ENCODE assay signal across 9 cellular contexts in the genomic region with DNA sequence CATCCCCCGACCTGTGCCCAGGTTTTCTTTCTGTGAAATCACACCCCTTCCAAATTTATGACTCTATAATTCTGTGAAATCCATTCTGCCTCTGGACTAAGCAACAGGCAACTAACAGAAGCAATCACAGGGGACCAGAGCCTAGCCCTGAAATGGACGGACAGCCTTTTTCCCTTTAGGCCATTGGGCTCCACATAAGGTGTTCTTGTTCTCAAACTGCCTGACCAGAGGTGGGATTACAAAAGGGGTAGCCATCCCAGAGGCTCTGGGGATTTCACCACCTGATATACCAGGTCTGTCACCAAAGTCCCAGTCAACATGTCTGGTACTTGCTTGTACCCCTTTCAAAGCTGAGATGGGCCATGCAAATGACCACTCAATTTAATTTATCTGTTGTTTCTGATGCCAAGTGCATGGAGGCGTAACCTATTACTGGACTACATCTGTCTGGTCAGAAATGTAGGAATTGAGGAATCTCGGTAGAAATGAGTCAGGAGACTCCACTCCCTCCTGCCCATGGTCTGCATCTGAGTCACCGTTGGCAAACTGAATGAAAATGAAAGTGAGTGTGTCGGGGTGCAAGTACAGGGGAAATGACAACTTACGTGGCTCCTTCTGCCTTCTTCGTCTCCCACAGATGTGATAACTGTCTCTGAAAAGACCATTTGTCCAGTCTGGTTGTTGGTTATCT. TPM values are rescaled to one million over a fixed set of nuclear protein-coding genes. Genes with fewer than 3 reads are reported as not detected.
DNase-seq lines count a peak whose midpoint lies in the region; ATAC-seq and TF ChIP-seq lines count a peak whose summit lies in the region.
"Had no signal": no experiment of that assay in that cellular context is flagged by ENCODE, and none has a peak within 500 bp of the region (broad histone marks: within the 10 kb centered on the region; RNA-seq: fewer than 3 reads in every experiment).

No MANE protein-coding gene starts in this region.

- peak overlapping the region; percentile 80 for H2AFZ ChIP-seq in osteoblast (ENCODE audit: low read length)

- peak overlapping the region; percentile 85 for H3K4me2 ChIP-seq in osteoblast (ENCODE audit: insufficient read depth, low read length)

- no peak for ATAC-seq in GM19397 (IDR thresholded peaks at IDR 0.05; ENCODE audit: unreplicated experiment)

- H3K36me3 ChIP-seq in MG63 (peaks cover 89% of the 10 kb centered on the region), osteoblast (ENCODE audit: insufficient read depth, low read length) (no peaks in the 10 kb centered on the region)

- H4K20me1 ChIP-seq in osteoblast (ENCODE audit: insufficient read depth, low read length), result no peaks in the 10 kb centered on the region

- peak overlapping the region; percentile 62 for H3K27ac ChIP-seq in osteoblast (ENCODE audit: low read depth, low read length)

- intact Hi-C loops in head of caudate nucleus (cut with DNase I), result no loop called here

- no peaks in the 10 kb centered on the region for H3K79me2 ChIP-seq in osteoblast (ENCODE audit: insufficient read depth, low read length)

- no peaks in the 10 kb centered on the region for H3K27me3 ChIP-seq in MG63
- H3K27me3 ChIP-seq in osteoblast (ENCODE audit: insufficient read depth, low read length), result no peaks in the 10 kb centered on the region

- H3K9me3 ChIP-seq in MG63 (no peaks in the 10 kb centered on the region), osteoblast (ENCODE audit: low read depth, low read length) (no peaks in the 10 kb centered on the region)

- peak; percentile 91 for DNase-seq in Daoy (ENCODE audit: low read depth)
- peak; percentile 80 for DNase-seq in MG63
- peak; percentile 86 to 94 for DNase-seq in cardiac fibroblast (ENCODE audit: low read depth in 2 of 2)
- peak; percentile 90 for DNase-seq in osteoblast (ENCODE audit: insufficient read length, low spot score, missing footprints)
- DNase-seq in head of caudate nucleus, result no peak
- DNase-seq in NCI-H82 treated with DMSO at 0.1 percent for 48 hours (lab: John Stamatoyannopoulos, UW; ENCODE audit: unreplicated experiment), result no peak
- DNase-seq in DMS79 treated with DMSO at 0.1 percent for 48 hours (lab: John Stamatoyannopoulos, UW), result no peak
- DNase-seq: NCI-H1105 had no signal

- TF ChIP-seq CTCF in cardiac fibroblast (IDR thresholded peaks at IDR 0.05; ENCODE audit: low read depth, low read length) (no peak), osteoblast (IDR thresholded peaks at IDR 0.05; ENCODE audit: extremely low read depth, low read depth, low read length) (no peak)

- H3K4me1 ChIP-seq in osteoblast (ENCODE audit: insufficient read depth, low read length), result peaks cover 20% of the 10 kb centered on the region

- H3K4me3 ChIP-seq in MG63 (peak overlapping the region; percentile 27), cardiac fibroblast (replicated peaks in 1 of 2; ENCODE audit: low read depth in 2 of 2, low read length in 2 of 2) (peak overlapping the region in 1 of 2 donors; percentile 14), osteoblast (ENCODE audit: insufficient read depth, low read length) (peak overlapping the region; percentile 69)

RNA-seq across cellular contexts. Expression of a gene that starts 10.2 kb away (rescaled TPM):
- 44.6 and 46.5 TPM in 2 replicates for total RNA-seq in Daoy (2014; rRNA removed; shearing (Covaris generic))
- 228 and 269 TPM in 2 replicates for total RNA-seq in MG63 (2014; rRNA removed; shearing (Covaris generic); ENCODE audit: low replicate concordance)
- 52.2 and 72.4 TPM in 2 replicates for total RNA-seq in osteoblast

Comparison
In these comparisons a context has a peak if more than half of its experiments do, and no peak if none do; other contexts are left out.
1. DNase-seq: peak in Daoy (single experiment), MG63 (single experiment), cardiac fibroblast (2 of 2) and osteoblast (single experiment); none in head of caudate nucleus (0 of 42), NCI-H82 treated with DMSO at 0.1 percent for 48 hours (single experiment) and DMS79 treated with DMSO at 0.1 percent for 48 hours (single experiment).